In genomic region chr10:119055472-119055871, GRCh38 we compare ENCODE assay signal across 9 cellular contexts.
"Had no signal": no experiment of that assay in that cellular context is flagged by ENCODE, and none has a peak within 500 bp of the region (broad histone marks: within the 10 kb centered on the region; RNA-seq: fewer than 3 reads in every experiment).

No MANE protein-coding gene starts in this region.

- H3K9me3 ChIP-seq: HAP-1 had no signal

- H3K4me3 ChIP-seq: GM23248, HAP-1 had no signal

- H3K27ac ChIP-seq: GM23248, HL-60 had no signal

- H3K9ac ChIP-seq: GM23248 had no signal

- DNase-seq: GM23248, GOT3, H7, HFFc6, KBM-7 had no signal

- ATAC-seq: HCT116, HepG2 had no signal
